In genomic region chr9:127970401-127971313, GRCh38 we compare ENCODE assay signal across 8 cellular contexts. TPM values are rescaled to one million over a fixed set of nuclear protein-coding genes. Genes with fewer than 3 reads are reported as not detected.
DNase-seq lines count a peak whose midpoint lies in the region; ATAC-seq and TF ChIP-seq lines count a peak whose summit lies in the region.

No MANE protein-coding gene starts in this region.

- H3K4me1 ChIP-seq in breast epithelium = peaks cover 51 to 70% of the 10 kb centered on the region in 2 donors
- peaks cover 96% of the 10 kb centered on the region for H3K4me1 ChIP-seq in rectal smooth muscle tissue (ENCODE audit: control insufficient read depth, insufficient read depth, low read length)

- H3K36me3 ChIP-seq in breast epithelium (no peaks in the 10 kb centered on the region), rectal smooth muscle tissue (ENCODE audit: control insufficient read depth, insufficient read depth, low read length) (no peaks in the 10 kb centered on the region)

- ATAC-seq in GM21367 (IDR thresholded peaks at IDR 0.05; ENCODE audit: unreplicated experiment) = peak; percentile 64
- peak; percentile 45 for ATAC-seq in HG03558 (IDR thresholded peaks at IDR 0.05; ENCODE audit: extremely low read depth, unreplicated experiment)

- no peaks in the 10 kb centered on the region for H3K9me3 ChIP-seq in breast epithelium

- peak overlapping the region in 1 of 3 donors; percentile 50 for H3K4me3 ChIP-seq in breast epithelium
- peak overlapping the region; percentile 22 for H3K4me3 ChIP-seq in rectal smooth muscle tissue (ENCODE audit: low read length)

- H3K27me3 ChIP-seq in breast epithelium (no peaks in the 10 kb centered on the region), rectal smooth muscle tissue (ENCODE audit: control insufficient read depth, insufficient read depth, low read length) (no peaks in the 10 kb centered on the region)

- no peak for TF ChIP-seq CTCF in breast epithelium (IDR thresholded peaks at IDR 0.05)

- H3K27ac ChIP-seq in breast epithelium (peak overlapping the region; percentile 98 to 99), rectal smooth muscle tissue (ENCODE audit: low read depth, low read length) (peak overlapping the region; percentile 98)

- no peak for TF ChIP-seq POLR2A in breast epithelium (IDR thresholded peaks at IDR 0.05)

- H3K9ac ChIP-seq in rectal smooth muscle tissue (ENCODE audit: low read length) = no peak overlapping the region

- DNase-seq in DMS153 (lab: John Stamatoyannopoulos, UW) = peak; percentile 96
- peak in 4 of 5 donors; percentile 43 to 95 (median 58) for DNase-seq in T-helper 1 cell
- no peak for DNase-seq in breast epithelium (ENCODE audit: low spot score in 2 of 2)
- no peak for DNase-seq in NCI-H526 (lab: John Stamatoyannopoulos, UW)
- DNase-seq in cerebellum (ENCODE audit: low spot score) = no peak

- intact Hi-C loops in breast epithelium (cut with DNase I; ENCODE audit: low total_unique reads) = loop anchor here (10.0 kb wide), 1 partner anchor 114 kb away; no protein-coding TSS in a partner anchor

RNA-seq across cellular contexts. Expression of gene EEIG1, which starts 10.1 kb away (rescaled TPM):
- total RNA-seq in breast epithelium (10 to 100 TPM in 2 of 3 donors, 1 to 10 TPM in 1; 7.7 to 32.1 (median 19.7) TPM), cerebellum (6.6 TPM)

RNA-seq across cellular contexts. Expression of gene DPM2, which starts 33.0 kb away (rescaled TPM):
- 10 to 100 TPM; 10.6 to 17.4 (median 17.1) TPM for total RNA-seq in breast epithelium
- total RNA-seq in cerebellum = 11.0 TPM

RNA-seq across cellular contexts. Expression of gene PIP5KL1, which starts 40.1 kb away (rescaled TPM):
- total RNA-seq in breast epithelium (10 to 100 TPM in 1 of 3 donors, 1 to 10 TPM in 2; 2.2 to 10.1 (median 5.2) TPM), cerebellum (3.5 TPM)

RNA-seq across cellular contexts. Expression of gene ST6GALNAC4, which starts 53.8 kb away (rescaled TPM):
- total RNA-seq in breast epithelium (10 to 100 TPM; 17.6 to 44.6 (median 24.0) TPM), cerebellum (9.0 TPM)

Comparison
In these comparisons a context has a peak if more than half of its experiments do, and no peak if none do; other contexts are left out.
1. DNase-seq: peak in DMS153 (single experiment) and T-helper 1 cell (4 of 5); none in breast epithelium (0 of 2), NCI-H526 (0 of 2) and cerebellum (single experiment).